Comparison of ENCODE assay signal across 1 cellular context in genomic region chr10:93287775-93288174, GRCh38.
TF ChIP-seq lines count a peak whose summit lies in the region.

No MANE protein-coding gene starts in this region.

TF ChIP-seq in A549, 52 proteins besides CTCF, POLR2A, EP300 and RAD21 (continued from another document):
- no peak for TF ChIP-seq HMGXB4 (CRISPR knock-in tag; IDR thresholded peaks at IDR 0.05; ENCODE audit: borderline replicate concordance)
- TF ChIP-seq HDAC2 (IDR thresholded peaks at IDR 0.05), result no peak
- no peak for TF ChIP-seq EHMT2 (IDR thresholded peaks at IDR 0.05; ENCODE audit: low read depth)
TF ChIP-seq in A549: peak in this region for 0.
